8 cellular contexts compared by ENCODE assay signal in genomic region chr3:63863150-63864007, GRCh38. TPM values are rescaled to one million over a fixed set of nuclear protein-coding genes. Genes with fewer than 3 reads are reported as not detected.
DNase-seq lines count a peak whose midpoint lies in the region; ATAC-seq and TF ChIP-seq lines count a peak whose summit lies in the region.

A gene with protein sequence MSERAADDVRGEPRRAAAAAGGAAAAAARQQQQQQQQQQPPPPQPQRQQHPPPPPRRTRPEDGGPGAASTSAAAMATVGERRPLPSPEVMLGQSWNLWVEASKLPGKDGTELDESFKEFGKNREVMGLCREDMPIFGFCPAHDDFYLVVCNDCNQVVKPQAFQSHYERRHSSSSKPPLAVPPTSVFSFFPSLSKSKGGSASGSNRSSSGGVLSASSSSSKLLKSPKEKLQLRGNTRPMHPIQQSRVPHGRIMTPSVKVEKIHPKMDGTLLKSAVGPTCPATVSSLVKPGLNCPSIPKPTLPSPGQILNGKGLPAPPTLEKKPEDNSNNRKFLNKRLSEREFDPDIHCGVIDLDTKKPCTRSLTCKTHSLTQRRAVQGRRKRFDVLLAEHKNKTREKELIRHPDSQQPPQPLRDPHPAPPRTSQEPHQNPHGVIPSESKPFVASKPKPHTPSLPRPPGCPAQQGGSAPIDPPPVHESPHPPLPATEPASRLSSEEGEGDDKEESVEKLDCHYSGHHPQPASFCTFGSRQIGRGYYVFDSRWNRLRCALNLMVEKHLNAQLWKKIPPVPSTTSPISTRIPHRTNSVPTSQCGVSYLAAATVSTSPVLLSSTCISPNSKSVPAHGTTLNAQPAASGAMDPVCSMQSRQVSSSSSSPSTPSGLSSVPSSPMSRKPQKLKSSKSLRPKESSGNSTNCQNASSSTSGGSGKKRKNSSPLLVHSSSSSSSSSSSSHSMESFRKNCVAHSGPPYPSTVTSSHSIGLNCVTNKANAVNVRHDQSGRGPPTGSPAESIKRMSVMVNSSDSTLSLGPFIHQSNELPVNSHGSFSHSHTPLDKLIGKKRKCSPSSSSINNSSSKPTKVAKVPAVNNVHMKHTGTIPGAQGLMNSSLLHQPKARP (plus strand): TSS chr3:63863867. CDS start chr3:63912599, 48,732 bp downstream.
Gene THOC7 (minus strand): TSS chr3:63863805. CDS start chr3:63863790, 15 bp downstream.

- H3K4me3 ChIP-seq in thoracic aorta: peak within 1 kb of the TSS; percentile 99

- no peaks in the 10 kb centered on the region for H3K9me3 ChIP-seq in thoracic aorta

- H3K4me1 Mint-ChIP-seq in activated naive CD4-positive, alpha-beta T cell treated with anti-CD3 and anti-CD28 coated beads for 36 hours (ENCODE audit: low read depth): peaks cover 58% of the 10 kb centered on the region

- peaks cover 8 to 11% of the 10 kb centered on the region in 2 donors for H3K4me1 ChIP-seq in thoracic aorta (ENCODE audit: control insufficient read depth in 1 of 2, low read depth in 2 of 2)

- peak within 1 kb of the TSS; percentile 92 for H3K27ac Mint-ChIP-seq in activated naive CD4-positive, alpha-beta T cell treated with anti-CD3 and anti-CD28 coated beads for 36 hours

- ATAC-seq in HG03354 (IDR thresholded peaks at IDR 0.05; ENCODE audit: poor library complexity, severe bottlenecking, unreplicated experiment) (peak; percentile 83), thoracic aorta (ENCODE audit: insufficient number of reproducible peaks, low FRiP score, low read depth) (peak; percentile 50)

- H3K36me3 ChIP-seq in thoracic aorta: no peaks in the 10 kb centered on the region

- intact Hi-C loops in activated naive CD4-positive, alpha-beta T cell treated with anti-CD3 and anti-CD28 coated beads for 36 hours (cut with micrococcal nuclease): loop anchor here (1.0 to 5.0 kb wide), 3 partner anchors 48 to 159 kb away; partner anchors contain the start of gene PSMD6

- peak within 1 kb of the TSS; percentile 93 for H3K4me3 Mint-ChIP-seq in activated naive CD4-positive, alpha-beta T cell treated with anti-CD3 and anti-CD28 coated beads for 36 hours

- TF ChIP-seq CTCF in thoracic aorta (IDR thresholded peaks at IDR 0.05): no peak

- H3K27me3 ChIP-seq in thoracic aorta (replicated peaks; ENCODE audit: insufficient read depth): no peaks in the 10 kb centered on the region

- H3K36me3 Mint-ChIP-seq in activated naive CD4-positive, alpha-beta T cell treated with anti-CD3 and anti-CD28 coated beads for 36 hours (ENCODE audit: low read depth): peaks cover 24% of the 10 kb centered on the region

- CTCF ChIA-PET in activated naive CD4-positive, alpha-beta T cell treated with anti-CD3 and anti-CD28 coated beads for 36 hours (lab: Charles Lee): no interaction called here

- H3K27me3 Mint-ChIP-seq in activated naive CD4-positive, alpha-beta T cell treated with anti-CD3 and anti-CD28 coated beads for 36 hours (ENCODE audit: low read depth): no peaks in the 10 kb centered on the region

- DNase-seq in C1 segment of cervical spinal cord (lab: John Stamatoyannopoulos, UW): peak in 10 of 14 donors; percentile 28 to 73 (median 49)
- peak; percentile 56 for DNase-seq in activated naive CD4-positive, alpha-beta T cell treated with anti-CD3 and anti-CD28 coated beads for 36 hours
- DNase-seq in germinal center (ENCODE audit: low spot score): peak; percentile 78
- DNase-seq in occipital lobe (lab: John Stamatoyannopoulos, UW): peak; percentile 32
- DNase-seq in thoracic aorta (ENCODE audit: low spot score): peak; percentile 4

- TF ChIP-seq POLR2A in GM19099 (IDR thresholded peaks at IDR 0.05; ENCODE audit: extremely low read depth, insufficient read length, low read depth) (peak; percentile 75), Raji (IDR thresholded peaks at IDR 0.05; ENCODE audit: insufficient read depth, low read depth, low read length) (peak; percentile 44)

- H3K9me3 Mint-ChIP-seq in activated naive CD4-positive, alpha-beta T cell treated with anti-CD3 and anti-CD28 coated beads for 36 hours: no peaks in the 10 kb centered on the region

- peak within 1 kb of the TSS; percentile 75 to 85 for H3K27ac ChIP-seq in thoracic aorta

RNA-seq across cellular contexts. Expression of the first gene that starts in this region (rescaled TPM):
- 10 to 100 TPM; 25.5 to 25.8 TPM for total RNA-seq in activated naive CD4-positive, alpha-beta T cell treated with anti-CD3 and anti-CD28 coated beads for 36 hours
- total RNA-seq in occipital lobe: 10.9 TPM
- total RNA-seq in thoracic aorta: 10 to 100 TPM; 32.5 to 38.4 TPM

RNA-seq across cellular contexts. Expression of gene THOC7, which starts in this region (rescaled TPM):
- 10 to 100 TPM; 72.8 to 77.0 TPM for total RNA-seq in activated naive CD4-positive, alpha-beta T cell treated with anti-CD3 and anti-CD28 coated beads for 36 hours
- total RNA-seq in occipital lobe (34.8 TPM), thoracic aorta (10 to 100 TPM; 38.0 to 68.9 TPM)

Comparison
In these comparisons a context has a peak if more than half of its experiments do, and no peak if none do; other contexts are left out.
1. Peak in every context shown above with its lines: DNase-seq, ATAC-seq, H3K4me3 ChIP-seq and H3K27ac ChIP-seq.
2. DNase-seq: peak in every context shown above with its lines; median percentile 78 in germinal center; 56 in activated naive CD4-positive, alpha-beta T cell treated with anti-CD3 and anti-CD28 coated beads for 36 hours; 49 in C1 segment of cervical spinal cord; 32 in occipital lobe; 4 in thoracic aorta.